Comparison of ENCODE assay signal across 22 cellular contexts in the genomic region with DNA sequence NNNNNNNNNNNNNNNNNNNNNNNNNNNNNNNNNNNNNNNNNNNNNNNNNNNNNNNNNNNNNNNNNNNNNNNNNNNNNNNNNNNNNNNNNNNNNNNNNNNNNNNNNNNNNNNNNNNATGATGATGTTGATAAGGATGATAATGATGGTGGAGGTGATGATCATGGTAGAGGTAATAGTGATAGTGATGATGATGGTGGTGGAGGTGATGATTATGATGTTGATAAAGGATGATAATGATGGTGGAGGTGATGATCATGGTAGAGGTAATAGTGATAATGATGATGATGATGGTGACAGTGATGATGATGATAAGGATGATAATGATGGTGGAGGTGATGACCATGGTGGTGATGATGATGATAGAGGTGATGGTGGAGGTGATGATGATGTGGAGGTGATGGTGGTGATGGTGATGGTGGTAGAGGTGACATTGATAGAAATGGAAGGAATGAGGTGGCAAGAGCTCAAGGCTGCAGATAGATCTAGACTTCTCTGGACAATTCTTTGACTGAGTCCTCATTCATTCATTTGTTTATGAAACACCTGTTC. TPM values are rescaled to one million over a fixed set of nuclear protein-coding genes. Genes with fewer than 3 reads are reported as not detected.
DNase-seq lines count a peak whose midpoint lies in the region; ATAC-seq, FAIRE-seq and TF ChIP-seq lines count a peak whose summit lies in the region.
"Had no signal": no experiment of that assay in that cellular context is flagged by ENCODE, and none has a peak within 500 bp of the region (broad histone marks: within the 10 kb centered on the region; RNA-seq: fewer than 3 reads in every experiment).

No MANE protein-coding gene starts in this region.

- no peaks in the 10 kb centered on the region for H3K36me3 ChIP-seq in breast epithelium
- peaks cover 0 to 8% (median under 1%) of the 10 kb centered on the region in 4 donors for H3K36me3 ChIP-seq in liver (ENCODE audit: control insufficient read depth in 4 of 4, insufficient read depth in 3 of 4, low read depth in 1 of 4, low read length in 3 of 4)

- no peaks in the 10 kb centered on the region for H3K36me3 Mint-ChIP-seq in MCF 10A (ENCODE audit: insufficient read depth, unreplicated experiment)
- no peaks in the 10 kb centered on the region for H3K36me3 Mint-ChIP-seq in stimulated activated memory B cell treated with anti-CD40 and anti-IgM and Interleukin-4, amounts not matched to agents 10 μg/mL and 1 μg/mL and 100 μg/mL, for 72 hours

- no peak overlapping the region for H3K4me3 ChIP-seq in breast epithelium
- no peak overlapping the region for H3K4me3 ChIP-seq in liver (ENCODE audit: low read depth in 1 of 3, low read length in 3 of 3)
- H3K4me3 ChIP-seq: GM23338 had no signal

- CTCF ChIA-PET in MCF 10A (lab: Yijun Ruan, JAX), result no interaction called here
- CTCF ChIA-PET in RWPE1 (lab: Yijun Ruan, JAX), result no interaction called here

- BruUV-seq in MCF 10A (replicated peaks; lab: Mats Ljungman, UMichigan), result no TSS peak

- POLR2A ChIA-PET in MCF 10A (lab: Yijun Ruan, JAX) (no interaction called here), RWPE1 (lab: Yijun Ruan, JAX; ENCODE audit: low non-redundant PET) (no interaction called here)

- TF ChIP-seq POLR2A in breast epithelium (IDR thresholded peaks at IDR 0.05), result no peak

- FAIRE-seq in D721Med (lab: Jason Lieb, UNC), result no peak
- FAIRE-seq: A204.1, GM12891, GM18507 had no signal

- ATAC-seq in stimulated activated memory B cell treated with anti-CD40 and anti-IgM and Interleukin-4, amounts not matched to agents 10 μg/mL and 1 μg/mL and 100 μg/mL, for 72 hours, result peak; percentile 43

- H3K4me3 Mint-ChIP-seq in MCF 10A (ENCODE audit: unreplicated experiment), result no peak overlapping the region
- H3K4me3 Mint-ChIP-seq in stimulated activated memory B cell treated with anti-CD40 and anti-IgM and Interleukin-4, amounts not matched to agents 10 μg/mL and 1 μg/mL and 100 μg/mL, for 72 hours, result no peak overlapping the region
- H3K4me3 Mint-ChIP-seq: GM23338 had no signal

- DNase-seq in breast epithelium (ENCODE audit: low spot score in 2 of 2) (no peak), MCF 10A (ENCODE audit: unreplicated experiment) (no peak), RWPE1 (ENCODE audit: low spot score) (no peak), NOMO-1 (lab: John Stamatoyannopoulos, UW; ENCODE audit: unreplicated experiment in 2 of 2) (no peak), NCI-H446 treated with DMSO at 0.1 percent for 48 hours (lab: John Stamatoyannopoulos, UW) (no peak), D721Med (ENCODE audit: insufficient read length, low spot score) (no peak)
- DNase-seq: C1 segment of cervical spinal cord, DMS 273 treated with DMSO at 0.1 percent for 48 hours, GDM1, KBM-7, NCI-H1436 treated with DMSO at 0.1 percent for 48 hours, NCI-H2029 treated with DMSO at 0.1 percent for 48 hours, NCI-H2171 treated with DMSO at 0.1 percent for 48 hours, NCI-H774, Right ventricle myocardium superior had no signal

- TF ChIP-seq CTCF in breast epithelium (IDR thresholded peaks at IDR 0.05) (no peak), MCF 10A (IDR thresholded peaks at IDR 0.05; ENCODE audit: unreplicated experiment) (no peak), RWPE1 (conservative IDR thresholded peaks at IDR 0.05; ENCODE audit: low read depth) (no peak), liver (IDR thresholded peaks at IDR 0.05; ENCODE audit: low read depth, low read length, missing input control) (no peak), D721Med (IDR thresholded peaks at IDR 0.05; ENCODE audit: insufficient read depth, missing control alignments) (no peak)

- no peaks in the 10 kb centered on the region for H3K9me3 ChIP-seq in breast epithelium
- H3K9me3 ChIP-seq in liver (ENCODE audit: control insufficient read depth in 4 of 4, low read length in 3 of 4), result no peaks in the 10 kb centered on the region

- no peaks in the 10 kb centered on the region for H3K9me3 Mint-ChIP-seq in MCF 10A (ENCODE audit: unreplicated experiment)
- no peaks in the 10 kb centered on the region for H3K9me3 Mint-ChIP-seq in stimulated activated memory B cell treated with anti-CD40 and anti-IgM and Interleukin-4, amounts not matched to agents 10 μg/mL and 1 μg/mL and 100 μg/mL, for 72 hours

- H3K4me1 ChIP-seq in breast epithelium, result peaks cover 0 to 18% of the 10 kb centered on the region in 2 donors
- peaks cover 12 to 37% (median 26%) of the 10 kb centered on the region in 4 donors for H3K4me1 ChIP-seq in liver (ENCODE audit: control insufficient read depth in 4 of 4, insufficient read depth in 4 of 4, low read length in 3 of 4)

- intact Hi-C loops in breast epithelium (cut with DNase I; ENCODE audit: low total_unique reads), result no loop called here
- intact Hi-C loops in MCF 10A (cut with micrococcal nuclease), result loop anchor here (5.0 kb wide), 1 partner anchor 48 kb away; the partner anchor contains the start of gene FAM20C

- no peak overlapping the region for H3K27ac Mint-ChIP-seq in MCF 10A (ENCODE audit: low read depth, unreplicated experiment)
- no peak overlapping the region for H3K27ac Mint-ChIP-seq in stimulated activated memory B cell treated with anti-CD40 and anti-IgM and Interleukin-4, amounts not matched to agents 10 μg/mL and 1 μg/mL and 100 μg/mL, for 72 hours
- H3K27ac Mint-ChIP-seq: GM23338 had no signal

- TF ChIP-seq RAD21 in liver (IDR thresholded peaks at IDR 0.05), result no peak

- H3K27ac ChIP-seq in breast epithelium (peak overlapping the region; percentile 3 to 66), RWPE1 (peak overlapping the region; percentile 37; the same call in 1 of the 2 replicates), liver (ENCODE audit: low read depth in 1 of 2, low read length in 2 of 2) (peak overlapping the region; percentile 45 to 55)

- H3K27me3 ChIP-seq in breast epithelium (no peaks in the 10 kb centered on the region), liver (ENCODE audit: control insufficient read depth in 4 of 4, insufficient read depth in 4 of 4, low read length in 3 of 4) (no peaks in the 10 kb centered on the region)

- peaks cover 7% of the 10 kb centered on the region for H3K4me1 Mint-ChIP-seq in MCF 10A (ENCODE audit: insufficient read depth, unreplicated experiment)
- no peaks in the 10 kb centered on the region for H3K4me1 Mint-ChIP-seq in stimulated activated memory B cell treated with anti-CD40 and anti-IgM and Interleukin-4, amounts not matched to agents 10 μg/mL and 1 μg/mL and 100 μg/mL, for 72 hours
- H3K4me1 Mint-ChIP-seq: GM23338 had no signal

- H3K9ac ChIP-seq in liver (ENCODE audit: low read depth in 1 of 2, low read length in 2 of 2), result no peak overlapping the region

- H3K27me3 Mint-ChIP-seq in MCF 10A (ENCODE audit: insufficient read depth, unreplicated experiment), result no peaks in the 10 kb centered on the region
- no peaks in the 10 kb centered on the region for H3K27me3 Mint-ChIP-seq in stimulated activated memory B cell treated with anti-CD40 and anti-IgM and Interleukin-4, amounts not matched to agents 10 μg/mL and 1 μg/mL and 100 μg/mL, for 72 hours

TF ChIP-seq in liver, 16 proteins besides CTCF, POLR2A, EP300 and RAD21:
- TF ChIP-seq HNF4A (conservative IDR thresholded peaks at IDR 0.05), result no peak

RNA-seq across cellular contexts. Expression of gene FAM20C, which starts 47.8 kb away (rescaled TPM):
- total RNA-seq in breast epithelium (10 to 100 TPM; 30.7 to 73.7 (median 71.0) TPM), MCF 10A (2022) (8.8 and 14.2 TPM in 2 replicates), liver (10 to 100 TPM; 13.4 to 31.7 TPM)
- polyA plus RNA-seq in liver, result 10 to 100 TPM; 31.3 to 40.4 TPM

RNA-seq across cellular contexts. Expression of gene FOXL3, which starts 49.8 kb away (rescaled TPM):
- not detected for total RNA-seq in breast epithelium
- not detected in 2 replicates for total RNA-seq in MCF 10A (2022)
- total RNA-seq in liver, result not detected
- polyA plus RNA-seq in liver, result not detected
- total RNA-seq: GM23338, NCI-H460, Right ventricle myocardium superior had no signal
- polyA plus RNA-seq: GM23338 had no signal
